Comparison of ENCODE assay signal across 9 cellular contexts in genomic region chr17:37220609-37220953, GRCh38.
DNase-seq lines count a peak whose midpoint lies in the region; ATAC-seq and TF ChIP-seq lines count a peak whose summit lies in the region.
"Had no signal": no experiment of that assay in that cellular context is flagged by ENCODE, and none has a peak within 500 bp of the region (broad histone marks: within the 10 kb centered on the region; RNA-seq: fewer than 3 reads in every experiment).

No MANE protein-coding gene starts in this region.

- no peaks in the 10 kb centered on the region for H3K79me2 ChIP-seq in neural cell (replicated peaks; ENCODE audit: insufficient read depth, low read length)

- TF ChIP-seq RAD21 in neural cell (conservative IDR thresholded peaks at IDR 0.05), result peak; percentile 87

- H3K4me3 ChIP-seq in cardiac fibroblast (replicated peaks in 1 of 2; ENCODE audit: low read depth in 2 of 2, low read length in 2 of 2) (no peak overlapping the region), neural cell (ENCODE audit: low read length) (no peak overlapping the region)

- no peaks in the 10 kb centered on the region for H3K27me3 Mint-ChIP-seq in natural killer cell (ENCODE audit: low read depth in 2 of 2)
- H3K27me3 Mint-ChIP-seq in natural killer cell treated with Interleukin-12 subunit alpha and Interleukin-12 subunit beta and Interleukin-15 and Interleukin-18, amount 100 ng/mL, for 72 hours, result no peaks in the 10 kb centered on the region

- no peaks in the 10 kb centered on the region for H3K36me3 ChIP-seq in neural cell (ENCODE audit: insufficient read depth, low read length)

- no peak overlapping the region for H3K27ac Mint-ChIP-seq in natural killer cell
- no peak overlapping the region for H3K27ac Mint-ChIP-seq in natural killer cell treated with Interleukin-12 subunit alpha and Interleukin-12 subunit beta and Interleukin-15 and Interleukin-18, amount 100 ng/mL, for 72 hours
- H3K27ac Mint-ChIP-seq: activated naive CD4-positive, alpha-beta T cell treated with anti-CD3 and anti-CD28 coated beads, Interleukin-2, amount 50 U/mL, for 72 hours had no signal

- H3K9me2 ChIP-seq in neural cell (ENCODE audit: insufficient read depth, low read length), result no peaks in the 10 kb centered on the region

- H3K4me1 Mint-ChIP-seq in natural killer cell, result peaks cover 0 to 4% of the 10 kb centered on the region in 2 donors
- H3K4me1 Mint-ChIP-seq in natural killer cell treated with Interleukin-12 subunit alpha and Interleukin-12 subunit beta and Interleukin-15 and Interleukin-18, amount 100 ng/mL, for 72 hours (ENCODE audit: low read depth in 2 of 2), result no peaks in the 10 kb centered on the region

- peak; percentile 35 for TF ChIP-seq CTCF in natural killer cell (IDR thresholded peaks at IDR 0.05)
- peak; percentile 56 for TF ChIP-seq CTCF in cardiac fibroblast (IDR thresholded peaks at IDR 0.05; ENCODE audit: low read depth, low read length)
- peak; percentile 83 for TF ChIP-seq CTCF in neural cell (IDR thresholded peaks at IDR 0.05; ENCODE audit: poor library complexity, severe bottlenecking)

- TF ChIP-seq EP300 in neural cell (conservative IDR thresholded peaks at IDR 0.05; ENCODE audit: poor library complexity, severe bottlenecking), result no peak

- no peaks in the 10 kb centered on the region for H3K9me3 Mint-ChIP-seq in natural killer cell
- H3K9me3 Mint-ChIP-seq in natural killer cell treated with Interleukin-12 subunit alpha and Interleukin-12 subunit beta and Interleukin-15 and Interleukin-18, amount 100 ng/mL, for 72 hours, result no peaks in the 10 kb centered on the region
- H3K9me3 Mint-ChIP-seq: activated naive CD4-positive, alpha-beta T cell treated with anti-CD3 and anti-CD28 coated beads, Interleukin-2, amount 50 U/mL, for 72 hours had no signal

- no peak overlapping the region for H2AFZ ChIP-seq in neural cell (ENCODE audit: low read depth, low read length)

- H3K9me3 ChIP-seq in neural cell (ENCODE audit: low read length), result no peaks in the 10 kb centered on the region

- peak overlapping the region; percentile 10 for H3K27ac ChIP-seq in neural cell (ENCODE audit: low read length)

- peak; percentile 17 for DNase-seq in natural killer cell
- no peak for DNase-seq in natural killer cell treated with Interleukin-12 subunit alpha and Interleukin-12 subunit beta and Interleukin-15 and Interleukin-18, amount 100 ng/mL, for 72 hours (ENCODE audit: low spot score)
- peak; percentile 25 for DNase-seq in NCI-H748 (lab: John Stamatoyannopoulos, UW; ENCODE audit: unreplicated experiment)
- peak; percentile 49 to 50 for DNase-seq in cardiac fibroblast (ENCODE audit: low read depth in 2 of 2)
- no peak for DNase-seq in 8988T
- no peak for DNase-seq in mucosa of gallbladder (ENCODE audit: low spot score)

- no peaks in the 10 kb centered on the region for H4K20me1 ChIP-seq in neural cell (ENCODE audit: insufficient read depth)

- no peak overlapping the region for H3K4me3 Mint-ChIP-seq in natural killer cell
- H3K4me3 Mint-ChIP-seq in natural killer cell treated with Interleukin-12 subunit alpha and Interleukin-12 subunit beta and Interleukin-15 and Interleukin-18, amount 100 ng/mL, for 72 hours, result no peak overlapping the region

- no peak for ATAC-seq in natural killer cell
- ATAC-seq in natural killer cell treated with Interleukin-12 subunit alpha and Interleukin-12 subunit beta and Interleukin-15 and Interleukin-18, amount 100 ng/mL, for 72 hours, result no peak
- no peak for ATAC-seq in HG02763 (IDR thresholded peaks at IDR 0.05; ENCODE audit: unreplicated experiment)
- ATAC-seq: activated naive CD4-positive, alpha-beta T cell treated with anti-CD3 and anti-CD28 coated beads, Interleukin-2, amount 50 U/mL, for 72 hours had no signal

- H3K4me2 ChIP-seq in neural cell (ENCODE audit: low read length), result no peak overlapping the region

- H3F3A ChIP-seq in neural cell (ENCODE audit: insufficient read depth, low read length, poor library complexity, severe bottlenecking), result no peaks in the 10 kb centered on the region

- peak overlapping the region; percentile 16 for H3K9ac ChIP-seq in neural cell (ENCODE audit: low read length)

- H3K36me3 Mint-ChIP-seq in natural killer cell, result no peaks in the 10 kb centered on the region
- peaks cover 11% of the 10 kb centered on the region for H3K36me3 Mint-ChIP-seq in natural killer cell treated with Interleukin-12 subunit alpha and Interleukin-12 subunit beta and Interleukin-15 and Interleukin-18, amount 100 ng/mL, for 72 hours
- H3K36me3 Mint-ChIP-seq: activated naive CD4-positive, alpha-beta T cell treated with anti-CD3 and anti-CD28 coated beads, Interleukin-2, amount 50 U/mL, for 72 hours had no signal

- no peaks in the 10 kb centered on the region for H3K27me3 ChIP-seq in neural cell (ENCODE audit: insufficient read depth, low read depth, low read length)

- intact Hi-C loops in natural killer cell (cut with micrococcal nuclease), result no loop called here

TF ChIP-seq in neural cell, 6 proteins besides CTCF, POLR2A, EP300 and RAD21:
- peak; percentile 84 for TF ChIP-seq SMC3 (conservative IDR thresholded peaks at IDR 0.05; ENCODE audit: poor library complexity)
- TF ChIP-seq REST (IDR thresholded peaks at IDR 0.05; ENCODE audit: borderline replicate concordance), result no peak

Comparison
In these comparisons a context has a peak if more than half of its experiments do, and no peak if none do; other contexts are left out.
1. DNase-seq: peak in natural killer cell (single experiment), NCI-H748 (single experiment) and cardiac fibroblast (2 of 2); none in natural killer cell treated with Interleukin-12 subunit alpha and Interleukin-12 subunit beta and Interleukin-15 and Interleukin-18, amount 100 ng/mL, for 72 hours (single experiment), 8988T (single experiment) and mucosa of gallbladder (single experiment).
2. Peak in every context shown above with its lines, with median percentiles within 50 percentile points of each other: CTCF ChIP-seq.